9 cellular contexts compared by ENCODE assay signal in genomic region chr19:33125929-33126388, GRCh38. TPM values are rescaled to one million over a fixed set of nuclear protein-coding genes. Genes with fewer than 3 reads are reported as not detected.
A peak's percentile ranks its signal among the peaks of the same experiment; 100 is the strongest.
DNase-seq lines count a peak whose midpoint lies in the region; ATAC-seq, FAIRE-seq and TF ChIP-seq lines count a peak whose summit lies in the region.
"Had no signal": no experiment of that assay in that cellular context is flagged by ENCODE, and none has a peak within 500 bp of the region (broad histone marks: within the 10 kb centered on the region; RNA-seq: fewer than 3 reads in every experiment).

No MANE protein-coding gene starts in this region.

- H4K91ac ChIP-seq in H1 (replicated peaks; ENCODE audit: insufficient read length, low read length): no peak overlapping the region

- WGBS in H1 (ENCODE audit: extremely low coverage in 1 of 2, insufficient coverage in 1 of 2, insufficient read length in 1 of 2, insufficient replicate concordance in 2 of 2, low coverage in 1 of 2, low lambda C conversion rate in 2 of 2, missing lambda C conversion rate in 1 of 2), 2 experiments: 64% methylated on average over 12 of the region's 12 CpGs; no CpG with 5 or more reads in 1 of the 2 experiments

- no peaks in the 10 kb centered on the region for H3K79me1 ChIP-seq in H1 (ENCODE audit: low read depth, low read length)

- no peak overlapping the region for H2BK20ac ChIP-seq in H1 (ENCODE audit: low read length)

- no peaks in the 10 kb centered on the region for H3K9me3 Mint-ChIP-seq in activated CD8-positive, alpha-beta T cell treated with anti-CD3 and anti-CD28 coated beads, Interleukin-2, amount 10 ng/mL, durations not matched to agents 7 days and 5 days (ENCODE audit: insufficient read depth)
- H3K9me3 Mint-ChIP-seq in stimulated activated naive B cell treated with anti-CD40 and anti-IgM and Interleukin-4, amounts not matched to agents 10 μg/mL and 1 μg/mL and 100 μg/mL, for 72 hours: no peaks in the 10 kb centered on the region

- peaks cover 29% of the 10 kb centered on the region for H3K36me3 Mint-ChIP-seq in activated CD8-positive, alpha-beta T cell treated with anti-CD3 and anti-CD28 coated beads, Interleukin-2, amount 10 ng/mL, durations not matched to agents 7 days and 5 days (ENCODE audit: low read depth)
- H3K36me3 Mint-ChIP-seq in stimulated activated naive B cell treated with anti-CD40 and anti-IgM and Interleukin-4, amounts not matched to agents 10 μg/mL and 1 μg/mL and 100 μg/mL, for 72 hours: peaks cover 40 to 41% of the 10 kb centered on the region in 2 donors

- no peak overlapping the region for H2BK15ac ChIP-seq in H1 (ENCODE audit: low read length)

- no peak overlapping the region for H2BK5ac ChIP-seq in H1 (ENCODE audit: low read depth, low read length)

- no peak overlapping the region for H2AK5ac ChIP-seq in H1 (ENCODE audit: low read depth, low read length)

- no peak overlapping the region for H3K27ac Mint-ChIP-seq in activated CD8-positive, alpha-beta T cell treated with anti-CD3 and anti-CD28 coated beads, Interleukin-2, amount 10 ng/mL, durations not matched to agents 7 days and 5 days
- H3K27ac Mint-ChIP-seq in stimulated activated naive B cell treated with anti-CD40 and anti-IgM and Interleukin-4, amounts not matched to agents 10 μg/mL and 1 μg/mL and 100 μg/mL, for 72 hours: no peak overlapping the region

- no peaks in the 10 kb centered on the region for H3K79me2 ChIP-seq in H1 (ENCODE audit: control insufficient read depth in 1 of 2, insufficient read depth in 2 of 2, low read length in 2 of 2)

- H2BK12ac ChIP-seq in H1 (ENCODE audit: low read depth, low read length): no peak overlapping the region

- H3K4me3 ChIP-seq in H1 (ENCODE audit: extremely low read depth in 1 of 4, insufficient read depth in 2 of 4, low read depth in 3 of 4, low read length in 4 of 4): no peak overlapping the region

- H3K4me2 ChIP-seq in H1 (ENCODE audit: insufficient read depth in 1 of 2, low read depth in 2 of 2, low read length in 2 of 2): no peak overlapping the region

- H3K27me3 ChIP-seq in H1 (replicated peaks in 1 of 4; ENCODE audit: control insufficient read depth in 3 of 4, extremely low read depth in 1 of 4, insufficient read depth in 3 of 4, low read length in 3 of 4): no peaks in the 10 kb centered on the region

- peak; percentile 71 to 82 (median 80) for TF ChIP-seq CTCF in H1 (IDR thresholded peaks at IDR 0.05; ENCODE audit: control extremely low read depth in 1 of 3, insufficient read depth in 1 of 3, low read depth in 1 of 3, low read length in 3 of 3)

- peaks cover 13% of the 10 kb centered on the region for H3K4me1 Mint-ChIP-seq in activated CD8-positive, alpha-beta T cell treated with anti-CD3 and anti-CD28 coated beads, Interleukin-2, amount 10 ng/mL, durations not matched to agents 7 days and 5 days (ENCODE audit: low read depth)
- H3K4me1 Mint-ChIP-seq in stimulated activated naive B cell treated with anti-CD40 and anti-IgM and Interleukin-4, amounts not matched to agents 10 μg/mL and 1 μg/mL and 100 μg/mL, for 72 hours: peaks cover 0 to 8% of the 10 kb centered on the region in 2 donors

- no peak overlapping the region for H4K8ac ChIP-seq in H1 (ENCODE audit: extremely low read depth, insufficient read depth, low read length)

- no peak overlapping the region for H3K23ac ChIP-seq in H1 (ENCODE audit: insufficient read length)

- H3K27me3 Mint-ChIP-seq in activated CD8-positive, alpha-beta T cell treated with anti-CD3 and anti-CD28 coated beads, Interleukin-2, amount 10 ng/mL, durations not matched to agents 7 days and 5 days (ENCODE audit: low read depth): no peaks in the 10 kb centered on the region
- H3K27me3 Mint-ChIP-seq in stimulated activated naive B cell treated with anti-CD40 and anti-IgM and Interleukin-4, amounts not matched to agents 10 μg/mL and 1 μg/mL and 100 μg/mL, for 72 hours: no peaks in the 10 kb centered on the region

- ATAC-seq in HG03108 (IDR thresholded peaks at IDR 0.05; ENCODE audit: unreplicated experiment): peak; percentile 50
- peak; percentile 88 for ATAC-seq in activated CD8-positive, alpha-beta T cell treated with anti-CD3 and anti-CD28 coated beads, Interleukin-2, amount 10 ng/mL, durations not matched to agents 7 days and 5 days
- peak; percentile 83 to 90 for ATAC-seq in stimulated activated naive B cell treated with anti-CD40 and anti-IgM and Interleukin-4, amounts not matched to agents 10 μg/mL and 1 μg/mL and 100 μg/mL, for 72 hours (replicated peaks)
- no peak for ATAC-seq in HG03354 (IDR thresholded peaks at IDR 0.05; ENCODE audit: poor library complexity, severe bottlenecking, unreplicated experiment)

- no peak overlapping the region for H3K18ac ChIP-seq in H1 (ENCODE audit: extremely low read depth, low read length)

- H3K23me2 ChIP-seq in H1 (ENCODE audit: low read depth, low read length): no peaks in the 10 kb centered on the region

- FAIRE-seq in H1 (lab: Jason Lieb, UNC): peak; percentile 19

- H3K9me3 ChIP-seq in H1 (ENCODE audit: insufficient read depth in 2 of 2, low read depth in 1 of 2, low read length in 1 of 2): no peaks in the 10 kb centered on the region

- TF ChIP-seq RAD21 in H1 (IDR thresholded peaks at IDR 0.05 in 1 of 2, conservative IDR thresholded peaks at IDR 0.05 in 1 of 2; ENCODE audit: low read depth in 2 of 2, low read length in 2 of 2): peak; percentile 75 to 79

- no peak overlapping the region for H2AFZ ChIP-seq in H1 (ENCODE audit: low read length)

- no peak overlapping the region for H2BK120ac ChIP-seq in H1 (replicated peaks; ENCODE audit: low read depth, low read length)

- CTCF ChIA-PET in activated CD8-positive, alpha-beta T cell treated with anti-CD3 and anti-CD28 coated beads, Interleukin-2, amount 10 ng/mL, durations not matched to agents 7 days and 5 days (lab: Charles Lee): interaction anchor here (0.8 to 4.8 kb wide), 9 partner anchors 9 to 157 kb away, joined by 3 to 45 read pairs (median 7); no protein-coding TSS in a partner anchor
- CTCF ChIA-PET in H1 (lab: Charles Lee; ENCODE audit: partially characterized antibody): interaction anchor here (0.7 to 5.2 kb wide), 14 partner anchors 8 to 150 kb away, joined by 3 to 58 read pairs (median 4); no protein-coding TSS in a partner anchor

- H3K56ac ChIP-seq in H1 (replicated peaks; ENCODE audit: insufficient read length, low read depth, low read length): no peak overlapping the region

- H3K4ac ChIP-seq in H1 (replicated peaks; ENCODE audit: insufficient read length, low read depth, low read length): no peak overlapping the region

- H3K4me1 ChIP-seq in H1 (replicated peaks in 1 of 4; ENCODE audit: control insufficient read depth in 3 of 4, insufficient read depth in 4 of 4, low read length in 3 of 4): no peaks in the 10 kb centered on the region

- no peaks in the 10 kb centered on the region for H4K20me1 ChIP-seq in H1 (replicated peaks in 1 of 2; ENCODE audit: control insufficient read depth in 1 of 2, insufficient read depth in 2 of 2, low read length in 2 of 2)

- H3K14ac ChIP-seq in H1 (ENCODE audit: insufficient read length): no peak overlapping the region

- peak in 1 of 2 experiments; percentile 6; a peak in 1 of 3 replicates for TF ChIP-seq EP300 in H1 (IDR thresholded peaks at IDR 0.05; ENCODE audit: borderline replicate concordance in 1 of 2, low read depth in 2 of 2, low read length in 2 of 2)

- no peak for TF ChIP-seq POLR2A in H1 (IDR thresholded peaks at IDR 0.05; ENCODE audit: control extremely low read depth in 1 of 2, low read depth in 2 of 2, low read length in 2 of 2)

- no peak overlapping the region for H3K9ac ChIP-seq in H1 (replicated peaks in 1 of 4; ENCODE audit: extremely low read depth in 1 of 4, low read depth in 3 of 4, low read length in 3 of 4)

- no peak overlapping the region for H3K4me3 Mint-ChIP-seq in activated CD8-positive, alpha-beta T cell treated with anti-CD3 and anti-CD28 coated beads, Interleukin-2, amount 10 ng/mL, durations not matched to agents 7 days and 5 days
- no peak overlapping the region for H3K4me3 Mint-ChIP-seq in stimulated activated naive B cell treated with anti-CD40 and anti-IgM and Interleukin-4, amounts not matched to agents 10 μg/mL and 1 μg/mL and 100 μg/mL, for 72 hours

- POLR2A ChIA-PET in activated CD8-positive, alpha-beta T cell treated with anti-CD3 and anti-CD28 coated beads, Interleukin-2, amount 10 ng/mL, durations not matched to agents 7 days and 5 days (lab: Charles Lee): interaction anchor here (1.6 kb wide), 1 partner anchor 51 kb away, joined by 10 read pairs; no protein-coding TSS in a partner anchor
- POLR2A ChIA-PET in H1 (lab: Charles Lee; ENCODE audit: partially characterized antibody): no interaction called here

- DNase-seq in DMS79 (lab: John Stamatoyannopoulos, UW) (peak; percentile 7), NCI-H82 treated with DMSO at 0.1 percent for 48 hours (lab: John Stamatoyannopoulos, UW; ENCODE audit: unreplicated experiment) (peak; percentile 60), H1 (ENCODE audit: low read depth in 1 of 2, low spot score in 2 of 2) (peak in 1 of 2 experiments; percentile 58), mucosa of gallbladder (ENCODE audit: low spot score) (peak; percentile 55)
- peak; percentile 74 for DNase-seq in activated CD8-positive, alpha-beta T cell treated with anti-CD3 and anti-CD28 coated beads, Interleukin-2, amount 10 ng/mL, durations not matched to agents 7 days and 5 days
- DNase-seq in stimulated activated naive B cell treated with anti-CD40 and anti-IgM and Interleukin-4, amounts not matched to agents 10 μg/mL and 1 μg/mL and 100 μg/mL, for 72 hours: peak; percentile 17

- H3K27ac ChIP-seq in H1 (ENCODE audit: low read depth, low read length): no peak overlapping the region

- no peak overlapping the region for H4K5ac ChIP-seq in H1 (ENCODE audit: insufficient read length, low read depth, low read length)

- peaks cover 0 to 5% (median 0%) of the 10 kb centered on the region in 4 experiments; a peak in 3 of 8 replicates for H3K36me3 ChIP-seq in H1 (ENCODE audit: control insufficient read depth in 2 of 4, insufficient read depth in 4 of 4, low read length in 3 of 4)

RNA-seq across cellular contexts. Expression of gene WDR88, which starts 6.0 kb away (rescaled TPM):
- total RNA-seq in activated CD8-positive, alpha-beta T cell treated with anti-CD3 and anti-CD28 coated beads, Interleukin-2, amount 10 ng/mL, durations not matched to agents 7 days and 5 days: not detected
- total RNA-seq in H1 (2021; fragmentation: NEBNext Ultra II Directional; extraction: Animal tissue kit (Norgen Biotek cat#: 25700)): not detected in 2 replicates
- polyA plus RNA-seq in H1 (2011; rRNA removed): not detected in 2 replicates
- not detected for polyA plus RNA-seq in H1 (2011; cell fraction: cytosol; rRNA removed)
- polyA plus RNA-seq in H1 (2011; cell fraction: nucleus; rRNA removed): not detected
- polyA plus RNA-seq in H1 (2012, experiment 1 of 2): 0.24 to 0.47 TPM (median 0.37 TPM) in 3 of 4 replicates, not detected in the other
- polyA plus RNA-seq in H1 (2012, experiment 2 of 2): not detected
- polyA plus RNA-seq in H1 (2013, experiment 1 of 2): 0.02 TPM
- not detected for polyA plus RNA-seq in H1 (2013, experiment 2 of 2)
- polyA minus RNA-seq in H1 (2011; rRNA and poly(A)+ RNA removed): not detected in 2 replicates
- not detected for polyA minus RNA-seq in H1 (2011; cell fraction: cytosol; rRNA and poly(A)+ RNA removed)
- not detected for polyA minus RNA-seq in H1 (2011; cell fraction: nucleus; rRNA and poly(A)+ RNA removed)
- not detected for total RNA-seq in mucosa of gallbladder
- total RNA-seq: activated CD8-positive, alpha-beta memory T cell treated with anti-CD3 and anti-CD28 coated beads for 36 hours had no signal

RNA-seq across cellular contexts. Expression of gene GPATCH1, which starts 45.0 kb away (rescaled TPM):
- 10 to 100 TPM; 12.7 to 13.6 TPM for total RNA-seq in activated CD8-positive, alpha-beta T cell treated with anti-CD3 and anti-CD28 coated beads, Interleukin-2, amount 10 ng/mL, durations not matched to agents 7 days and 5 days
- total RNA-seq in H1 (2021; fragmentation: NEBNext Ultra II Directional; extraction: Animal tissue kit (Norgen Biotek cat#: 25700)): 8.2 and 8.8 TPM in 2 replicates
- polyA plus RNA-seq in H1 (2011; rRNA removed): 3.5 and 4.3 TPM in 2 replicates
- 8.1 TPM for polyA plus RNA-seq in H1 (2011; cell fraction: cytosol; rRNA removed)
- 12.4 TPM for polyA plus RNA-seq in H1 (2011; cell fraction: nucleus; rRNA removed)
- polyA plus RNA-seq in H1 (2012, experiment 1 of 2): 8.0 to 15.0 TPM (median 9.1 TPM) in 4 replicates
- polyA plus RNA-seq in H1 (2012, experiment 2 of 2): 1.3 TPM
- 7.1 TPM for polyA plus RNA-seq in H1 (2013, experiment 1 of 2)
- 6.1 TPM for polyA plus RNA-seq in H1 (2013, experiment 2 of 2)
- polyA minus RNA-seq in H1 (2011; rRNA and poly(A)+ RNA removed): 8.8 and 12.0 TPM in 2 replicates
- polyA minus RNA-seq in H1 (2011; cell fraction: cytosol; rRNA and poly(A)+ RNA removed): 2.4 TPM
- polyA minus RNA-seq in H1 (2011; cell fraction: nucleus; rRNA and poly(A)+ RNA removed): 9.9 TPM
- 7.6 TPM for total RNA-seq in mucosa of gallbladder
